Comparison of ENCODE assay signal across 22 cellular contexts in genomic region chr15:61198722-61199121, GRCh38.
"Had no signal": no experiment of that assay in that cellular context is flagged by ENCODE, and none has a peak within 500 bp of the region (broad histone marks: within the 10 kb centered on the region; RNA-seq: fewer than 3 reads in every experiment).

No MANE protein-coding gene starts in this region.

- H3K27ac ChIP-seq: ascending aorta, brain microvascular endothelial cell, coronary artery, heart left ventricle, left ventricle myocardium inferior, thoracic aorta had no signal

- H3K36me3 ChIP-seq: ascending aorta, brain microvascular endothelial cell, heart left ventricle, left ventricle myocardium inferior, thoracic aorta had no signal

- H3K27me3 ChIP-seq: ascending aorta, brain microvascular endothelial cell, heart left ventricle had no signal

- H3K4me3 ChIP-seq: ascending aorta, coronary artery, heart left ventricle, left ventricle myocardium inferior, lung, thoracic aorta had no signal

- DNase-seq: activated CD4-positive, alpha-beta T cell treated with anti-CD3 and anti-CD28 coated beads for 4 hours; activated CD4-positive, alpha-beta T cell treated with anti-CD3 and anti-CD28 coated beads, Interleukin-2, amount 50 U/mL, for 4 hours; activated CD8-positive, alpha-beta memory T cell treated with anti-CD3 and anti-CD28 coated beads for 24 hours; activated effector memory CD4-positive, alpha-beta T cell treated with anti-CD3 and anti-CD28 coated beads, Interleukin-2, amount 50 U/mL, for 16 hours; activated naive CD4-positive, alpha-beta T cell treated with anti-CD3 and anti-CD28 coated beads for 36 hours; activated naive CD8-positive, alpha-beta T cell treated with anti-CD3 and anti-CD28 coated beads, Interleukin-2, amount 10 ng/mL, durations not matched to agents 7 days and 5 days; brain microvascular endothelial cell; foreskin fibroblast; heart left ventricle; hypothalamus; left ventricle myocardium inferior; naive B cell; occipital lobe; right cardiac atrium; stimulated activated CD4-positive, alpha-beta T cell treated with anti-CD3 and anti-CD28 coated beads, Interleukin-2, amount 100 ng/mL, for 48 hours; stimulated activated naive CD4-positive, alpha-beta T cell treated with Interleukin-2 at 50 U/mL for 16 hours; T-helper 2 cell; trophoblast cell had no signal

- H3K4me1 ChIP-seq: ascending aorta had no signal

- H3K9me3 ChIP-seq: ascending aorta, heart left ventricle, left ventricle myocardium inferior, thoracic aorta had no signal
